23 cellular contexts compared by ENCODE assay signal in the genomic region with DNA sequence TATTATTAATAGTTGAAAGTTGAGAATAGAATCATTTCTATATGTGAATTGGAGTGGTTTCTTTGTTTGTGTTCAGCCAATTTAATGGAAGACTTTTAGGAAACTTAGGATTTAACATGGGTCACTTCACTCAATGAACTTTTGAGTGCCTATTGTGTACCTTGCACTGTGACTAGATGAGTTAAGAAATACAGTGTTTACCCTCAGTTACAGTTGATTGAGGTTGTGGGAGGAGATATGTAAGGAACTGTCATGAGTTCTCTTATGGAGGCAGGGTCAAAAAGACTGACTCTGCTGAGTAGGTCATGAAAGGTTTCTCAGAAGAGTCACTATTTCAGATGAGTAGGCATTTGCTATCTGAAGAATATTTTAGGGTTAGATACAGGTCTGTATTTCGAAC.
DNase-seq lines count a peak whose midpoint lies in the region; ATAC-seq, FAIRE-seq and TF ChIP-seq lines count a peak whose summit lies in the region.
"Had no signal": no experiment of that assay in that cellular context is flagged by ENCODE, and none has a peak within 500 bp of the region (broad histone marks: within the 10 kb centered on the region; RNA-seq: fewer than 3 reads in every experiment).

No MANE protein-coding gene starts in this region.

- no peaks in the 10 kb centered on the region for H3K9me3 ChIP-seq in pancreas
- H3K9me3 ChIP-seq: thoracic aorta had no signal

- no peak overlapping the region for H3K27ac ChIP-seq in pancreas
- H3K27ac ChIP-seq: epithelial cell of prostate, foreskin keratinocyte, thoracic aorta had no signal

- H3K4me3 ChIP-seq in pancreas, result no peak overlapping the region
- H3K4me3 ChIP-seq: GM12878, thoracic aorta had no signal

- ATAC-seq in pancreas (peak; percentile 27 to 64 (median 41)), GM21786 (IDR thresholded peaks at IDR 0.05; ENCODE audit: unreplicated experiment) (no peak), HG03342 (IDR thresholded peaks at IDR 0.05; ENCODE audit: unreplicated experiment) (no peak)
- ATAC-seq: CD8-positive, alpha-beta T cell; foreskin keratinocyte; GM12878; HCT116; naive thymus-derived CD4-positive, alpha-beta T cell had no signal

- 79 to 91% methylated on average over 1 of the region's 1 CpG for WGBS in pancreas, 2 donors

- H3K4me1 ChIP-seq in pancreas, result peaks cover 0 to 9% (median 5%) of the 10 kb centered on the region in 3 donors
- H3K4me1 ChIP-seq: foreskin keratinocyte had no signal

- FAIRE-seq in pancreas (lab: Jason Lieb, UNC), result peak; percentile 41
- FAIRE-seq: GM12878 had no signal

- intact Hi-C loops in pancreas (cut with DNase I), result no loop called here

- no peaks in the 10 kb centered on the region for H3K27me3 ChIP-seq in pancreas
- H3K27me3 ChIP-seq: foreskin keratinocyte had no signal

- DNase-seq in DMS79 treated with DMSO at 0.1 percent for 48 hours (lab: John Stamatoyannopoulos, UW) (peak; percentile 61), DMS79 (lab: John Stamatoyannopoulos, UW) (no peak), NCI-H69 (lab: John Stamatoyannopoulos, UW) (peak; percentile 39), kidney tubule cell (ENCODE audit: low spot score) (peak; percentile 47), pancreas (no peak), T-helper 2 cell (no peak)
- DNase-seq: 8988T; activated naive CD4-positive, alpha-beta T cell treated with anti-CD3 and anti-CD28 coated beads for 36 hours; activated T-cell treated with anti-CD3 and anti-CD28 coated beads, Interleukin-2, amount 50 U/mL, for 72 hours; aorta; CD8-positive, alpha-beta T cell; foreskin keratinocyte; mesendoderm; naive thymus-derived CD4-positive, alpha-beta T cell; NCI-H2081 treated with DMSO at 0.1 percent for 48 hours; NCI-H526; RPMI8226 had no signal

- H3K36me3 ChIP-seq in pancreas, result peaks cover 0 to 13% (median 4%) of the 10 kb centered on the region in 3 donors

- TF ChIP-seq CTCF in pancreas (IDR thresholded peaks at IDR 0.05), result no peak

Comparison
In these comparisons a context has a peak if more than half of its experiments do, and no peak if none do; other contexts are left out.
1. DNase-seq: peak in DMS79 treated with DMSO at 0.1 percent for 48 hours (single experiment), NCI-H69 (single experiment) and kidney tubule cell (single experiment); none in DMS79 (single experiment), pancreas (0 of 6) and T-helper 2 cell (0 of 5).
2. ATAC-seq: peak in pancreas (4 of 4); none in GM21786 (single experiment) and HG03342 (single experiment).